Comparison of ENCODE assay signal across 8 cellular contexts in the genomic region with DNA sequence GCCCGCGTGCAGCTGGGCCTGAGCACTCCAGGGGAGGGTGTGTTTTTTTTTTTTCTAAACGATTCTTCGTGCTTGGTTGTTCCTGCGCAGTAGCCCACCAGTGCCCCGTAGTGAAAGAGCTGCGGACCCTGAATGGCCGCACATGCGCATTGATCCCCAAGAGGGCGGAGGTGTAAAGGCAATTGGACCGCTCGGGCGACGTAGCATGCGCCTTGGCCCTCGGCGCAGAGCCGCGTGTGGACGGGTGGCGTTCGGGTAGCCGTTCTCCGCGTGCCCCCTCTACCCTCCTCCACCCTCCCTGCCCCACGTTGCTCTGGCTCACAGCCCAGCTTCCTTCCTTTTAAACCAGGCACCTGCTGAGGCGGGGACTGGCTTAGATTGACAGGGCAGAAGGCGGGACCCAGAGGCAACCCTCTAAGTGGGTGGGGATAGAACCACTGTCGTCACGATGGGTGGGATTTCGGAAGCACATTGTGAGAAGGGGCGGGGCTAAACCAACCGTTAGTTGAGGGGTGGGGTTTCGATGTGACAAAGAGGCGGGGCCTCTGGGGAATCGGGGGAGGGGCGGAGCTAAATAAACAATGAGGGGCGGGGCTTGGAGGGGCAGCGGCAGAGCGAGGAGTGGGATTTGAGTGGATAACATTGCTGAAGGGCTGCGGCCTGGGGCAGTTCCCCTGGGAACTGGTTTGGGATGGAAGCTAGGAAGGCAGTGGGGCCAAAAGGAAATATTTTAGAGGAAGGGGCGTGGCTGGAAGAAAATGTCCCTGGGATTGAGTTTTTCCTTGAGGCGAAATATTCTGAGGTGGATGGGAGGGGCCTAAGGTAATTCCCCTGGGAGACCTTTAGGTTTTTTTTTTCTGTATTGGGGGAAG. TPM values are rescaled to one million over a fixed set of nuclear protein-coding genes. Genes with fewer than 3 reads are reported as not detected.
A peak's percentile ranks its signal among the peaks of the same experiment; 100 is the strongest.
DNase-seq lines count a peak whose midpoint lies in the region; ATAC-seq lines count a peak whose summit lies in the region.

No MANE protein-coding gene starts in this region.

- peak overlapping the region; percentile 59 for H2AFZ ChIP-seq in mesenchymal stem cell (ENCODE audit: low read depth, low read length)

- peak overlapping the region; percentile 88 to 99 (median 97) for H3K27ac Mint-ChIP-seq in CD8-positive, alpha-beta memory T cell
- peak overlapping the region; percentile 94 to 98 for H3K27ac Mint-ChIP-seq in effector memory CD8-positive, alpha-beta T cell

- peaks cover 21% of the 10 kb centered on the region for H3K79me1 ChIP-seq in mesenchymal stem cell (replicated peaks; ENCODE audit: low read length, poor library complexity, severe bottlenecking)

- no peak overlapping the region for H2AK5ac ChIP-seq in mesenchymal stem cell (ENCODE audit: low read length, severe bottlenecking)

- H3K9ac ChIP-seq in mesenchymal stem cell (ENCODE audit: low read length): peak overlapping the region; percentile 97

- peak; percentile 55 for ATAC-seq in GM19468 (IDR thresholded peaks at IDR 0.05; ENCODE audit: extremely low read depth, unreplicated experiment)
- peak; percentile 81 for ATAC-seq in effector memory CD8-positive, alpha-beta T cell (replicated peaks)

- H3K36me3 ChIP-seq in CD8-positive, alpha-beta memory T cell (ENCODE audit: insufficient read depth, low read length): peaks cover 10% of the 10 kb centered on the region
- peaks cover 37 to 38% of the 10 kb centered on the region in 2 experiments for H3K36me3 ChIP-seq in mesenchymal stem cell (ENCODE audit: control insufficient read depth in 1 of 2, insufficient read depth in 2 of 2, low read depth in 1 of 2, low read length in 2 of 2)

- H3K4me1 ChIP-seq in CD8-positive, alpha-beta memory T cell (ENCODE audit: insufficient read depth, low read length): peaks cover 46% of the 10 kb centered on the region
- H3K4me1 ChIP-seq in mesenchymal stem cell (ENCODE audit: control insufficient read depth, insufficient read depth, low read depth, low read length): peaks cover 16% of the 10 kb centered on the region

- no peaks in the 10 kb centered on the region for H3K27me3 ChIP-seq in CD8-positive, alpha-beta memory T cell (ENCODE audit: insufficient read depth, low read length, poor library complexity, severe bottlenecking)
- H3K27me3 ChIP-seq in mesenchymal stem cell (ENCODE audit: control insufficient read depth in 1 of 2, insufficient read depth in 1 of 2, low read length in 2 of 2): no peaks in the 10 kb centered on the region

- H3K23ac ChIP-seq in mesenchymal stem cell (ENCODE audit: low read length in 2 of 2): no peak overlapping the region

- H3K18ac ChIP-seq in mesenchymal stem cell (ENCODE audit: low read depth in 1 of 2, low read length in 2 of 2): peak overlapping the region; percentile 96 to 97

- H3K4me3 Mint-ChIP-seq in CD8-positive, alpha-beta memory T cell: peak overlapping the region; percentile 92 to 99 (median 98)
- H3K4me3 Mint-ChIP-seq in effector memory CD8-positive, alpha-beta T cell: peak overlapping the region; percentile 87 to 100

- H3K9me3 Mint-ChIP-seq in CD8-positive, alpha-beta memory T cell: peaks cover 0 to 3% (median 0%) of the 10 kb centered on the region in 5 donors
- H3K9me3 Mint-ChIP-seq in effector memory CD8-positive, alpha-beta T cell: no peaks in the 10 kb centered on the region

- peaks cover 0 to 34% (median 8%) of the 10 kb centered on the region in 3 donors for H3K36me3 Mint-ChIP-seq in CD8-positive, alpha-beta memory T cell
- peaks cover 63% of the 10 kb centered on the region for H3K36me3 Mint-ChIP-seq in effector memory CD8-positive, alpha-beta T cell (ENCODE audit: insufficient read depth)

- peak overlapping the region; percentile 21 for H2BK120ac ChIP-seq in mesenchymal stem cell (ENCODE audit: low read depth, low read length)

- H2BK5ac ChIP-seq in mesenchymal stem cell (ENCODE audit: low read depth, low read length, poor library complexity, severe bottlenecking): peak overlapping the region; percentile 60

- H4K8ac ChIP-seq in mesenchymal stem cell (ENCODE audit: low read length): peak overlapping the region; percentile 91

- peak overlapping the region in 1 of 2 experiments; percentile 87 for H3K14ac ChIP-seq in mesenchymal stem cell (ENCODE audit: low read length in 2 of 2)

- no peak overlapping the region for H2BK15ac ChIP-seq in mesenchymal stem cell (ENCODE audit: low read depth, poor library complexity, severe bottlenecking)

- peak overlapping the region; percentile 96 for H4K91ac ChIP-seq in mesenchymal stem cell (ENCODE audit: low read length)

- peak overlapping the region in 1 of 2 experiments; percentile 29 for H3K4ac ChIP-seq in mesenchymal stem cell (ENCODE audit: low read depth in 1 of 2, low read length in 2 of 2)

- peaks cover 0 to 7% of the 10 kb centered on the region in 2 donors for H3K27me3 Mint-ChIP-seq in CD8-positive, alpha-beta memory T cell
- H3K27me3 Mint-ChIP-seq in effector memory CD8-positive, alpha-beta T cell: no peaks in the 10 kb centered on the region

- H3K4me2 ChIP-seq in mesenchymal stem cell (ENCODE audit: low read length, poor library complexity, severe bottlenecking): peak overlapping the region; percentile 90

- 4% methylated on average over 40 of the region's 43 CpGs for WGBS in mesenchymal stem cell

- peak overlapping the region; percentile 82 for H3K27ac ChIP-seq in CD8-positive, alpha-beta memory T cell (ENCODE audit: low read depth, low read length)
- peak overlapping the region; percentile 84 for H3K27ac ChIP-seq in mesenchymal stem cell (ENCODE audit: low read length, poor library complexity, severe bottlenecking)

- H3K9me3 ChIP-seq in CD8-positive, alpha-beta memory T cell (ENCODE audit: low read length): no peaks in the 10 kb centered on the region
- H3K9me3 ChIP-seq in mesenchymal stem cell (ENCODE audit: control insufficient read depth, low read length): no peaks in the 10 kb centered on the region

- H3K4me3 ChIP-seq in CD8-positive, alpha-beta memory T cell (ENCODE audit: low read length): peak overlapping the region; percentile 96
- peak overlapping the region; percentile 82 to 98 for H3K4me3 ChIP-seq in mesenchymal stem cell (ENCODE audit: insufficient read depth in 1 of 2, low read depth in 1 of 2, low read length in 2 of 2)

- CTCF ChIA-PET in CD8-positive, alpha-beta memory T cell (lab: Charles Lee): interaction anchor here (0.9 to 1.5 kb wide), 6 partner anchors 8 to 212 kb away, joined by 3 to 7 read pairs (median 3); a partner anchor contains a TSS

- peak overlapping the region in 1 of 2 experiments; percentile 17 for H2BK12ac ChIP-seq in mesenchymal stem cell (ENCODE audit: low read length in 2 of 2)

- H3K4me1 Mint-ChIP-seq in CD8-positive, alpha-beta memory T cell: peaks cover 61 to 73% (median 72%) of the 10 kb centered on the region in 3 donors
- peaks cover 55 to 56% of the 10 kb centered on the region in 2 donors for H3K4me1 Mint-ChIP-seq in effector memory CD8-positive, alpha-beta T cell (ENCODE audit: low read depth in 2 of 2)

- DNase-seq in CD8-positive, alpha-beta memory T cell: peak; percentile 82 to 96 (median 94)
- DNase-seq in HS-5 (ENCODE audit: low read depth) (peak; percentile 95), NK-92 (lab: John Stamatoyannopoulos, UW; ENCODE audit: unreplicated experiment) (peak; percentile 78), mesenchymal stem cell (peak; percentile 97)
- peak; percentile 96 for DNase-seq in activated CD8-positive, alpha-beta memory T cell treated with anti-CD3 and anti-CD28 coated beads for 24 hours
- peak; percentile 91 to 93 (median 92) for DNase-seq in effector memory CD8-positive, alpha-beta T cell
- peak; percentile 79 for DNase-seq in stimulated activated CD8-positive, alpha-beta memory T cell treated with anti-CD3 and anti-CD28 coated beads, Interleukin-12 subunit alpha, Interleukin-12 subunit beta, amount 100 ng/mL, for 24 hours (ENCODE audit: extremely low read depth)

- POLR2A ChIA-PET in CD8-positive, alpha-beta memory T cell (lab: Charles Lee): interaction anchor here (0.5 to 2.2 kb wide), 12 partner anchors 33 to 340 kb away, joined by 3 to 13 read pairs (median 4); a partner anchor contains a TSS

RNA-seq across cellular contexts. Expression of a gene that starts 0.5 kb away (rescaled TPM):
- 100 to 1,000 TPM; 223 to 231 TPM for total RNA-seq in CD8-positive, alpha-beta memory T cell
- polyA plus RNA-seq in CD8-positive, alpha-beta memory T cell: 73.7 TPM
- polyA plus RNA-seq in mesenchymal stem cell (2013, experiment 1 of 2): 33.4 TPM
- polyA plus RNA-seq in mesenchymal stem cell (2013, experiment 2 of 2): 30.8 TPM

RNA-seq across cellular contexts. Expression of a gene that starts 0.8 kb away (rescaled TPM):
- total RNA-seq in CD8-positive, alpha-beta memory T cell: 10 to 100 TPM; 57.7 to 59.9 TPM
- 1.7 TPM for polyA plus RNA-seq in CD8-positive, alpha-beta memory T cell
- 28.3 TPM for polyA plus RNA-seq in mesenchymal stem cell (2013, experiment 1 of 2)
- polyA plus RNA-seq in mesenchymal stem cell (2013, experiment 2 of 2): 27.4 TPM

RNA-seq across cellular contexts. Expression of a gene that starts 31.1 kb away (rescaled TPM):
- not detected for total RNA-seq in CD8-positive, alpha-beta memory T cell
- not detected for polyA plus RNA-seq in CD8-positive, alpha-beta memory T cell
- not detected for polyA plus RNA-seq in mesenchymal stem cell (2013, experiment 1 of 2)
- not detected for polyA plus RNA-seq in mesenchymal stem cell (2013, experiment 2 of 2)

RNA-seq across cellular contexts. Expression of a gene that starts 33.2 kb away (rescaled TPM):
- total RNA-seq in CD8-positive, alpha-beta memory T cell: 10 to 100 TPM; 35.6 to 39.1 TPM
- polyA plus RNA-seq in CD8-positive, alpha-beta memory T cell: 13.1 TPM
- polyA plus RNA-seq in mesenchymal stem cell (2013, experiment 1 of 2): 0.36 TPM
- polyA plus RNA-seq in mesenchymal stem cell (2013, experiment 2 of 2): 0.30 TPM

RNA-seq across cellular contexts. Expression of a gene that starts 52.3 kb away (rescaled TPM):
- total RNA-seq in CD8-positive, alpha-beta memory T cell: 10 to 100 TPM; 31.7 to 33.5 TPM
- polyA plus RNA-seq in CD8-positive, alpha-beta memory T cell: 16.8 TPM
- 51.0 TPM for polyA plus RNA-seq in mesenchymal stem cell (2013, experiment 1 of 2)
- 50.4 TPM for polyA plus RNA-seq in mesenchymal stem cell (2013, experiment 2 of 2)

Comparison
In these comparisons a context has a peak if more than half of its experiments do, and no peak if none do; other contexts are left out.
1. Peak in every context shown above with its lines: DNase-seq, ATAC-seq, H3K4me3 ChIP-seq and H3K27ac ChIP-seq.